Comparison of ENCODE assay signal across 8 cellular contexts in the genomic region with DNA sequence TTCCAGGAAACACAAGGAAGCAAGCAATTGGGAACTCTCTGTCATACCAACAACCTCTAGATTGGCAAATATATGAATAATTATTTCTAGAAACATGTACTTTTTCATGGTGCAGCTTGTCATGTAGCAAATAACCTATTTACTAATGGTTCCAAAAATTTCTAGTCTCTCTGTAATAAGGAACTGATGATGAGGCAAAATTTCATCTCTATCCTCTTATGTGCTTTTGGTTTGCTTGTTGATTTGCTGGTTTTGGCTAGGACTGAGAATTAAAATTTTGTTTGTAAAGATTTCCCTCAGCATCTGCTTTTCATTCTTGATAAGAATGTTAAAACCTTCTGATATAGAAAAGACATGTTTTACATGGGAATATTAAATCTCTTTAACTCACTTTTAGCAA.
"Had no signal": no experiment of that assay in that cellular context is flagged by ENCODE, and none has a peak within 500 bp of the region (broad histone marks: within the 10 kb centered on the region; RNA-seq: fewer than 3 reads in every experiment).

No MANE protein-coding gene starts in this region.

- H3K4me3 ChIP-seq: GM12878 had no signal

- ATAC-seq: GM12878 had no signal

- DNase-seq: GDM1, GF-D8 had no signal

- FAIRE-seq: G401.6, GM12878, GM12891, GM12892, GM18507, GM19239 had no signal
